Comparison of ENCODE assay signal across 11 cellular contexts in genomic region chr14:102948698-102949061, GRCh38. TPM values are rescaled to one million over a fixed set of nuclear protein-coding genes. Genes with fewer than 3 reads are reported as not detected.
A peak's percentile ranks its signal among the peaks of the same experiment; 100 is the strongest.
DNase-seq lines count a peak whose midpoint lies in the region; ATAC-seq and TF ChIP-seq lines count a peak whose summit lies in the region.
"Had no signal": no experiment of that assay in that cellular context is flagged by ENCODE, and none has a peak within 500 bp of the region (broad histone marks: within the 10 kb centered on the region; RNA-seq: fewer than 3 reads in every experiment).

No MANE protein-coding gene starts in this region.

- H3K9me3 ChIP-seq in OCI-LY1 (ENCODE audit: low read length): no peaks in the 10 kb centered on the region

- no peaks in the 10 kb centered on the region for H3K9me2 ChIP-seq in OCI-LY1 (ENCODE audit: low read depth, low read length)

- ATAC-seq in activated CD8-positive, alpha-beta memory T cell treated with anti-CD3 and anti-CD28 coated beads, Interleukin-2, amount 10 ng/mL, durations not matched to agents 7 days and 5 days: no peak
- no peak for ATAC-seq in stimulated activated naive B cell treated with anti-CD40 and anti-IgM and Interleukin-4, amounts not matched to agents 10 μg/mL and 1 μg/mL and 100 μg/mL, for 72 hours (replicated peaks)
- ATAC-seq in GM21515 (IDR thresholded peaks at IDR 0.05; ENCODE audit: unreplicated experiment): no peak

- peaks cover 22% of the 10 kb centered on the region for H3K4me1 Mint-ChIP-seq in activated CD8-positive, alpha-beta memory T cell treated with anti-CD3 and anti-CD28 coated beads, Interleukin-2, amount 10 ng/mL, durations not matched to agents 7 days and 5 days
- H3K4me1 Mint-ChIP-seq in stimulated activated naive B cell treated with anti-CD40 and anti-IgM and Interleukin-4, amounts not matched to agents 10 μg/mL and 1 μg/mL and 100 μg/mL, for 72 hours: peaks cover 13 to 16% of the 10 kb centered on the region in 2 donors

- no peaks in the 10 kb centered on the region for H3K9me3 Mint-ChIP-seq in activated CD8-positive, alpha-beta memory T cell treated with anti-CD3 and anti-CD28 coated beads, Interleukin-2, amount 10 ng/mL, durations not matched to agents 7 days and 5 days (ENCODE audit: low read depth)
- no peaks in the 10 kb centered on the region for H3K9me3 Mint-ChIP-seq in stimulated activated naive B cell treated with anti-CD40 and anti-IgM and Interleukin-4, amounts not matched to agents 10 μg/mL and 1 μg/mL and 100 μg/mL, for 72 hours

- H3K4me2 ChIP-seq in OCI-LY1 (ENCODE audit: low read length): peak overlapping the region; percentile 40

- no peak for TF ChIP-seq CTCF in OCI-LY1 (IDR thresholded peaks at IDR 0.05; ENCODE audit: low read length)
- no peak for TF ChIP-seq CTCF in dorsolateral prefrontal cortex (IDR thresholded peaks at IDR 0.05 in 54 of 56, conservative IDR thresholded peaks at IDR 0.05 in 2 of 56; ENCODE audit: low read depth in 1 of 56, partially characterized antibody in 56 of 56)

- CTCF ChIA-PET in activated CD8-positive, alpha-beta memory T cell treated with anti-CD3 and anti-CD28 coated beads, Interleukin-2, amount 10 ng/mL, durations not matched to agents 7 days and 5 days (lab: Charles Lee): no interaction called here

- peak overlapping the region; percentile 56; the same call in 1 of the 2 replicates for H3K9ac ChIP-seq in OCI-LY1 (ENCODE audit: low read length)

- H3K27ac ChIP-seq in OCI-LY1 (ENCODE audit: low read depth, low read length, poor library complexity, severe bottlenecking) (peak overlapping the region; percentile 97), dorsolateral prefrontal cortex (peak overlapping the region in 54 of 59 donors; percentile 24 to 95 (median 88))
- H3K27ac ChIP-seq: cardiac muscle cell had no signal

- no peak for DNase-seq in activated CD8-positive, alpha-beta memory T cell treated with anti-CD3 and anti-CD28 coated beads, Interleukin-2, amount 10 ng/mL, durations not matched to agents 7 days and 5 days
- no peak for DNase-seq in activated CD8-positive, alpha-beta memory T cell treated with anti-CD3 and anti-CD28 coated beads for 24 hours
- DNase-seq in dorsolateral prefrontal cortex (peak in 1 of 10 donors; percentile 43), NCI-H446 treated with DMSO at 0.1 percent for 48 hours (lab: John Stamatoyannopoulos, UW) (no peak), NCI-H187 treated with DMSO at 0.1 percent for 48 hours (lab: John Stamatoyannopoulos, UW) (no peak)
- DNase-seq in stimulated activated naive B cell treated with anti-CD40 and anti-IgM and Interleukin-4, amounts not matched to agents 10 μg/mL and 1 μg/mL and 100 μg/mL, for 72 hours: no peak
- DNase-seq: NCI-H2227 treated with DMSO at 0.1 percent for 48 hours had no signal

- intact Hi-C loops in dorsolateral prefrontal cortex (cut with DNase I): no loop called here

- no peaks in the 10 kb centered on the region for H3K36me3 Mint-ChIP-seq in activated CD8-positive, alpha-beta memory T cell treated with anti-CD3 and anti-CD28 coated beads, Interleukin-2, amount 10 ng/mL, durations not matched to agents 7 days and 5 days
- H3K36me3 Mint-ChIP-seq in stimulated activated naive B cell treated with anti-CD40 and anti-IgM and Interleukin-4, amounts not matched to agents 10 μg/mL and 1 μg/mL and 100 μg/mL, for 72 hours: peaks cover 52 to 72% of the 10 kb centered on the region in 2 donors

- H3K27ac Mint-ChIP-seq in activated CD8-positive, alpha-beta memory T cell treated with anti-CD3 and anti-CD28 coated beads, Interleukin-2, amount 10 ng/mL, durations not matched to agents 7 days and 5 days: peak overlapping the region; percentile 65
- peak overlapping the region; percentile 91 for H3K27ac Mint-ChIP-seq in stimulated activated naive B cell treated with anti-CD40 and anti-IgM and Interleukin-4, amounts not matched to agents 10 μg/mL and 1 μg/mL and 100 μg/mL, for 72 hours

- H3K4me1 ChIP-seq in OCI-LY1 (ENCODE audit: insufficient read depth, low read length, severe bottlenecking): peaks cover 77% of the 10 kb centered on the region

- H3K79me2 ChIP-seq in OCI-LY1 (ENCODE audit: insufficient read depth, low read length): no peaks in the 10 kb centered on the region

- no peaks in the 10 kb centered on the region for H3F3A ChIP-seq in OCI-LY1 (ENCODE audit: insufficient read depth, low read length)

- H3K27me3 Mint-ChIP-seq in activated CD8-positive, alpha-beta memory T cell treated with anti-CD3 and anti-CD28 coated beads, Interleukin-2, amount 10 ng/mL, durations not matched to agents 7 days and 5 days: no peaks in the 10 kb centered on the region
- no peaks in the 10 kb centered on the region for H3K27me3 Mint-ChIP-seq in stimulated activated naive B cell treated with anti-CD40 and anti-IgM and Interleukin-4, amounts not matched to agents 10 μg/mL and 1 μg/mL and 100 μg/mL, for 72 hours

- H4K20me1 ChIP-seq in OCI-LY1 (ENCODE audit: insufficient read depth, low read length): no peaks in the 10 kb centered on the region

- no peak overlapping the region for H3K4me3 Mint-ChIP-seq in activated CD8-positive, alpha-beta memory T cell treated with anti-CD3 and anti-CD28 coated beads, Interleukin-2, amount 10 ng/mL, durations not matched to agents 7 days and 5 days
- H3K4me3 Mint-ChIP-seq in stimulated activated naive B cell treated with anti-CD40 and anti-IgM and Interleukin-4, amounts not matched to agents 10 μg/mL and 1 μg/mL and 100 μg/mL, for 72 hours: peak overlapping the region; percentile 43 to 46

- H3K27me3 ChIP-seq in OCI-LY1 (ENCODE audit: insufficient read depth, low read length): no peaks in the 10 kb centered on the region
- H3K27me3 ChIP-seq in dorsolateral prefrontal cortex: no peaks in the 10 kb centered on the region
- H3K27me3 ChIP-seq: cardiac muscle cell had no signal

- no peaks in the 10 kb centered on the region; the same call in 1 of the 2 replicates for H3K36me3 ChIP-seq in OCI-LY1 (ENCODE audit: insufficient read depth, low read length)

- peak overlapping the region; percentile 4 for H3K4me3 ChIP-seq in OCI-LY1 (ENCODE audit: low read depth, low read length, poor library complexity, severe bottlenecking)
- H3K4me3 ChIP-seq in dorsolateral prefrontal cortex: no peak overlapping the region
- H3K4me3 ChIP-seq: cardiac muscle cell had no signal

- no peak overlapping the region for H2AFZ ChIP-seq in OCI-LY1 (ENCODE audit: low read length)

RNA-seq across cellular contexts. Expression of gene AMN, which starts 26.2 kb away (rescaled TPM):
- total RNA-seq in activated CD8-positive, alpha-beta memory T cell treated with anti-CD3 and anti-CD28 coated beads, Interleukin-2, amount 10 ng/mL, durations not matched to agents 7 days and 5 days: under 1 TPM; 0.35 to 0.53 TPM
- 1 to 10 TPM in 21 of 120 experiments, under 1 TPM in 75, not detected in 24; 0.18 to 3.8 (median 0.56) TPM for total RNA-seq in dorsolateral prefrontal cortex
- total RNA-seq: RPMI7951 had no signal
